24 cellular contexts compared by ENCODE assay signal in genomic region chr19:18027151-18027550, GRCh38. TPM values are rescaled to one million over a fixed set of nuclear protein-coding genes. Genes with fewer than 3 reads are reported as not detected.
DNase-seq lines count a peak whose midpoint lies in the region; ATAC-seq, FAIRE-seq and TF ChIP-seq lines count a peak whose summit lies in the region.
"Had no signal": no experiment of that assay in that cellular context is flagged by ENCODE, and none has a peak within 500 bp of the region (broad histone marks: within the 10 kb centered on the region; RNA-seq: fewer than 3 reads in every experiment).

No MANE protein-coding gene starts in this region.

- H3K36me3 Mint-ChIP-seq in T-helper 17 cell (ENCODE audit: low read depth) (no peaks in the 10 kb centered on the region), naive B cell (peaks cover 0 to 4% of the 10 kb centered on the region in 2 donors)

- H3K27ac Mint-ChIP-seq in T-helper 17 cell (peak overlapping the region; percentile 98), naive B cell (peak overlapping the region in 5 of 6 donors; percentile 79 to 100 (median 83))
- H3K27ac Mint-ChIP-seq: GM23338 had no signal

- TF ChIP-seq RAD21 in HepG2 (CRISPR knock-in tag; IDR thresholded peaks at IDR 0.05), result no peak

- H3K27ac ChIP-seq in HepG2 (ENCODE audit: extremely low read length, insufficient read depth, low read length), result no peak overlapping the region
- H3K27ac ChIP-seq in right lobe of liver, result no peak overlapping the region
- H3K27ac ChIP-seq in substantia nigra (ENCODE audit: low read depth, low read length, poor library complexity, severe bottlenecking), result peak overlapping the region; percentile 59
- H3K27ac ChIP-seq in body of pancreas, result no peak overlapping the region
- H3K27ac ChIP-seq: 22Rv1 had no signal

- 45% methylated on average over 4 of the region's 4 CpGs for WGBS in HepG2 (ENCODE audit: low lambda C conversion rate)
- WGBS in right lobe of liver (ENCODE audit: insufficient coverage, low coverage, low lambda C conversion rate, missing lambda C conversion rate), result 100% methylated on average over 2 of the region's 4 CpGs
- WGBS in body of pancreas, 2 donors, result 80 to 82% methylated on average over 4 of the region's 4 CpGs

- intact Hi-C loops in HepG2 (cut with micrococcal nuclease; ENCODE audit: unreplicated experiment) (no loop called here), right lobe of liver (cut with DNase I) (no loop called here), body of pancreas (cut with DNase I) (no loop called here)

- TF ChIP-seq POLR2A in HepG2 (IDR thresholded peaks at IDR 0.05; ENCODE audit: insufficient read depth in 1 of 2, low read depth in 2 of 2, low read length in 2 of 2) (no peak), right lobe of liver (IDR thresholded peaks at IDR 0.05) (no peak), body of pancreas (IDR thresholded peaks at IDR 0.05) (no peak)

- H4K20me1 ChIP-seq in HepG2 (ENCODE audit: insufficient read depth, low read length), result no peaks in the 10 kb centered on the region

- in situ Hi-C loops in HepG2 (cut with HindIII; ENCODE audit: extremely low pct_ligation_motif_present, low pct_unique_long_range_greater_than_20kb), result no loop called here

- H3K4me3 Mint-ChIP-seq in T-helper 17 cell (no peak overlapping the region), naive B cell (peak overlapping the region in 1 of 8 donors; percentile 41)
- H3K4me3 Mint-ChIP-seq: GM23338 had no signal

- TF ChIP-seq EP300 in HepG2 (IDR thresholded peaks at IDR 0.05; ENCODE audit: low read depth in 2 of 2, low read length in 2 of 2) (no peak), HepG2 (CRISPR knock-in tag; IDR thresholded peaks at IDR 0.05; ENCODE audit: borderline replicate concordance) (no peak)

- no peak overlapping the region for H3K4me3 ChIP-seq in HepG2 (replicated peaks in 1 of 3; ENCODE audit: insufficient read depth in 1 of 3, low read depth in 2 of 3, low read length in 3 of 3)
- H3K4me3 ChIP-seq in right lobe of liver, result no peak overlapping the region
- no peak overlapping the region for H3K4me3 ChIP-seq in body of pancreas
- H3K4me3 ChIP-seq: GM12878, GM23338 had no signal

- DNase-seq in HepG2 (ENCODE audit: low spot score) (no peak), right lobe of liver (no peak), T-helper 17 cell (no peak), naive B cell (no peak), substantia nigra (lab: John Stamatoyannopoulos, UW) (no peak), body of pancreas (no peak), mesenteric fat pad (ENCODE audit: low spot score) (no peak)
- DNase-seq: AML-193, Caco-2, DMS 273 treated with DMSO at 0.1 percent for 48 hours, DMS79 treated with DMSO at 0.1 percent for 48 hours, Kasumi-1, NCI-H1694, NCI-H2081 treated with DMSO at 0.1 percent for 48 hours, NCI-H446, NCI-H526 treated with DMSO at 0.1 percent for 48 hours, Right ventricle myocardium superior had no signal

- CTCF ChIA-PET in HepG2 (lab: Yijun Ruan, JAX; ENCODE audit: low intra/inter-chr PET ratio, low total read pairs), result no interaction called here

- H3K27me3 ChIP-seq in HepG2 (ENCODE audit: control insufficient read depth in 1 of 2, insufficient read depth in 2 of 2, low read length in 2 of 2) (peaks cover 0 to 3% of the 10 kb centered on the region in 2 experiments; a peak in 1 of 5 replicates), right lobe of liver (no peaks in the 10 kb centered on the region), body of pancreas (no peaks in the 10 kb centered on the region)

- FAIRE-seq in HepG2 (lab: Jason Lieb, UNC), result no peak
- FAIRE-seq: GM12878 had no signal

- TF ChIP-seq CTCF in HepG2 (CRISPR knock-in tag; IDR thresholded peaks at IDR 0.05), result no peak
- TF ChIP-seq CTCF in right lobe of liver (IDR thresholded peaks at IDR 0.05), result no peak
- no peak for TF ChIP-seq CTCF in body of pancreas (IDR thresholded peaks at IDR 0.05)

- H3K9me3 Mint-ChIP-seq in naive B cell, result peaks cover 0 to 4% (median 3%) of the 10 kb centered on the region in 7 donors
- H3K9me3 Mint-ChIP-seq: GM23338 had no signal

- no peaks in the 10 kb centered on the region for H3K27me3 Mint-ChIP-seq in T-helper 17 cell
- H3K27me3 Mint-ChIP-seq in naive B cell, result no peaks in the 10 kb centered on the region

- peaks cover 21% of the 10 kb centered on the region for H3K4me1 Mint-ChIP-seq in T-helper 17 cell
- peaks cover 40 to 57% (median 47%) of the 10 kb centered on the region in 3 donors for H3K4me1 Mint-ChIP-seq in naive B cell

- POLR2A ChIA-PET in HepG2 (lab: Yijun Ruan, JAX), result no interaction called here

- BruUV-seq in HepG2 (replicated peaks; lab: Mats Ljungman, UMichigan), result no TSS peak

- no peaks in the 10 kb centered on the region for H3K79me2 ChIP-seq in HepG2 (ENCODE audit: insufficient read depth, low read length)

- H3K4me1 ChIP-seq in HepG2 (ENCODE audit: insufficient read depth, low read length) (peaks cover 43% of the 10 kb centered on the region), right lobe of liver (peaks cover 0 to 44% (median 11%) of the 10 kb centered on the region in 4 donors), body of pancreas (peaks cover 19% of the 10 kb centered on the region)

- H3K36me3 ChIP-seq in HepG2 (replicated peaks in 1 of 2; ENCODE audit: control insufficient read depth in 1 of 2, insufficient read depth in 2 of 2, low read length in 2 of 2) (no peaks in the 10 kb centered on the region), right lobe of liver (no peaks in the 10 kb centered on the region), body of pancreas (replicated peaks in 1 of 2; ENCODE audit: insufficient read depth in 1 of 2, low read depth in 2 of 2) (no peaks in the 10 kb centered on the region)

- ATAC-seq in HepG2 (no peak), right lobe of liver (no peak), T-helper 17 cell (no peak), naive B cell (ENCODE audit: low read depth in 2 of 2) (no peak), body of pancreas (no peak), GM21381 (IDR thresholded peaks at IDR 0.05; ENCODE audit: unreplicated experiment) (no peak)
- ATAC-seq: GM12878, GM23338, HCT116 had no signal

- H3K9ac ChIP-seq in HepG2 (ENCODE audit: insufficient read depth, low read depth, low read length), result no peak overlapping the region

- H3K9me3 ChIP-seq in HepG2 (ENCODE audit: low read length), result no peaks in the 10 kb centered on the region
- no peaks in the 10 kb centered on the region for H3K9me3 ChIP-seq in right lobe of liver
- H3K9me3 ChIP-seq in T-helper 17 cell (ENCODE audit: control insufficient read depth, low read length, poor library complexity, severe bottlenecking), result no peaks in the 10 kb centered on the region
- no peaks in the 10 kb centered on the region for H3K9me3 ChIP-seq in body of pancreas
- H3K9me3 ChIP-seq: Caco-2 had no signal

- no peak overlapping the region for H3K4me2 ChIP-seq in HepG2 (ENCODE audit: low read depth, low read length)
- H3K4me2 ChIP-seq: GM23338 had no signal

- no peak overlapping the region for H2AFZ ChIP-seq in HepG2 (ENCODE audit: low read length)
- H2AFZ ChIP-seq: GM23338 had no signal

RNA-seq across cellular contexts. Expression of gene ARRDC2, which starts 19.2 kb away (rescaled TPM):
- 1.7 and 2.1 TPM in 2 replicates for total RNA-seq in HepG2 (2016; rRNA removed; fragmentation: Illumina TruSeq; extraction: Trizol)
- 0.51 and 0.71 TPM in 2 replicates for total RNA-seq in HepG2 (2016; cell fraction: cytosol; rRNA removed; fragmentation: Illumina TruSeq; extraction: Trizol; ENCODE audit: low read depth)
- total RNA-seq in HepG2 (2016; cell fraction: insoluble cytoplasmic fraction; rRNA removed; fragmentation: Illumina TruSeq; extraction: Trizol), result 1.5 and 2.6 TPM in 2 replicates
- total RNA-seq in HepG2 (2016; cell fraction: membrane; rRNA removed; fragmentation: Illumina TruSeq; extraction: Trizol), result 1.7 TPM in 2 replicates
- 1.2 and 1.4 TPM in 2 replicates for total RNA-seq in HepG2 (2016; cell fraction: nucleus; rRNA removed; fragmentation: Illumina TruSeq; extraction: Trizol)
- 3.4 and 4.3 TPM in 2 replicates for polyA plus RNA-seq in HepG2 (2011; rRNA removed)
- polyA plus RNA-seq in HepG2 (2011; cell fraction: cytosol; rRNA removed), result 3.1 and 3.7 TPM in 2 replicates
- polyA plus RNA-seq in HepG2 (2011; cell fraction: nucleus; rRNA removed), result 10.9 and 11.3 TPM in 2 replicates
- 2.3 and 4.0 TPM in 2 replicates for polyA plus RNA-seq in HepG2 (2012)
- polyA plus RNA-seq in HepG2 (2016; cell fraction: cytosol; fragmentation: Illumina TruSeq; extraction: Trizol; ENCODE audit: low read depth), result 0.66 and 0.83 TPM in 2 replicates
- polyA plus RNA-seq in HepG2 (2016; cell fraction: insoluble cytoplasmic fraction; fragmentation: Illumina TruSeq; extraction: Trizol; ENCODE audit: low read depth), result 2.1 and 2.3 TPM in 2 replicates
- polyA plus RNA-seq in HepG2 (2016; cell fraction: membrane; fragmentation: Illumina TruSeq; extraction: Trizol; ENCODE audit: low read depth), result 1.2 and 1.6 TPM in 2 replicates
- polyA plus RNA-seq in HepG2 (2016; cell fraction: nucleus; fragmentation: Illumina TruSeq; extraction: Trizol; ENCODE audit: insufficient read depth, low read depth), result 3.6 and 6.3 TPM in 2 replicates
- polyA minus RNA-seq in HepG2 (2011; rRNA and poly(A)+ RNA removed; ENCODE audit: low replicate concordance), result 4.7 and 13.8 TPM in 2 replicates
- polyA minus RNA-seq in HepG2 (2011; cell fraction: cytosol; rRNA and poly(A)+ RNA removed), result 1.2 and 2.5 TPM in 2 replicates
- 1.4 and 2.7 TPM in 2 replicates for polyA minus RNA-seq in HepG2 (2011; cell fraction: nucleus; rRNA and poly(A)+ RNA removed)
- total RNA-seq in right lobe of liver, result 10 to 100 TPM in 4 of 6 experiments, 1 to 10 TPM in 2; 3.6 to 28.5 (median 10.8) TPM
- total RNA-seq in T-helper 17 cell, result 100 to 1,000 TPM; 165 to 166 TPM
- 100 to 1,000 TPM in 1 of 6 donors, 10 to 100 TPM in 5; 47.7 to 110 (median 50.8) TPM for polyA plus RNA-seq in naive B cell (ENCODE audit: low read depth in 6 of 6)
- 10 to 100 TPM; 23.1 to 30.1 TPM for total RNA-seq in body of pancreas
- 26.0 TPM for total RNA-seq in mesenteric fat pad

RNA-seq across cellular contexts. Expression of gene IL12RB1, which starts 59.6 kb away (rescaled TPM):
- total RNA-seq in HepG2 (2016; rRNA removed; fragmentation: Illumina TruSeq; extraction: Trizol) (0.04 TPM in 1 of 2 replicates, not detected in the other), right lobe of liver (1 to 10 TPM in 1 of 6 experiments, under 1 TPM in 5; 0.25 to 2.0 (median 0.70) TPM), T-helper 17 cell (10 to 100 TPM; 56.7 to 71.1 TPM), body of pancreas (1 to 10 TPM in 1 of 2 donors, not detected in 1; 1.0 TPM), mesenteric fat pad (2.3 TPM)
- not detected in 2 replicates for total RNA-seq in HepG2 (2016; cell fraction: cytosol; rRNA removed; fragmentation: Illumina TruSeq; extraction: Trizol; ENCODE audit: low read depth)
- total RNA-seq in HepG2 (2016; cell fraction: insoluble cytoplasmic fraction; rRNA removed; fragmentation: Illumina TruSeq; extraction: Trizol), result 0.09 TPM in 1 of 2 replicates, not detected in the other
- total RNA-seq in HepG2 (2016; cell fraction: membrane; rRNA removed; fragmentation: Illumina TruSeq; extraction: Trizol), result 0.12 TPM in 1 of 2 replicates, not detected in the other
- not detected in 2 replicates for total RNA-seq in HepG2 (2016; cell fraction: nucleus; rRNA removed; fragmentation: Illumina TruSeq; extraction: Trizol)
- polyA plus RNA-seq in HepG2 (2011; rRNA removed) (0.03 and 0.13 TPM in 2 replicates), naive B cell (ENCODE audit: low read depth in 6 of 6) (10 to 100 TPM in 1 of 6 donors, 1 to 10 TPM in 5; 5.8 to 15.8 (median 8.1) TPM)
- 0.10 and 0.19 TPM in 2 replicates for polyA plus RNA-seq in HepG2 (2011; cell fraction: cytosol; rRNA removed)
- polyA plus RNA-seq in HepG2 (2011; cell fraction: nucleus; rRNA removed), result 0.27 and 0.35 TPM in 2 replicates
- 0.12 TPM in 1 of 2 replicates, not detected in the other for polyA plus RNA-seq in HepG2 (2012)
- polyA plus RNA-seq in HepG2 (2016; cell fraction: cytosol; fragmentation: Illumina TruSeq; extraction: Trizol; ENCODE audit: low read depth), result not detected in 2 replicates
- not detected in 2 replicates for polyA plus RNA-seq in HepG2 (2016; cell fraction: insoluble cytoplasmic fraction; fragmentation: Illumina TruSeq; extraction: Trizol; ENCODE audit: low read depth)
- polyA plus RNA-seq in HepG2 (2016; cell fraction: membrane; fragmentation: Illumina TruSeq; extraction: Trizol; ENCODE audit: low read depth), result 0.09 TPM in 1 of 2 replicates, not detected in the other
- 0.20 TPM in 1 of 2 replicates, not detected in the other for polyA plus RNA-seq in HepG2 (2016; cell fraction: nucleus; fragmentation: Illumina TruSeq; extraction: Trizol; ENCODE audit: insufficient read depth, low read depth)
- polyA minus RNA-seq in HepG2 (2011; rRNA and poly(A)+ RNA removed; ENCODE audit: low replicate concordance), result 0.12 and 0.36 TPM in 2 replicates
- not detected in 2 replicates for polyA minus RNA-seq in HepG2 (2011; cell fraction: cytosol; rRNA and poly(A)+ RNA removed)
- not detected in 2 replicates for polyA minus RNA-seq in HepG2 (2011; cell fraction: nucleus; rRNA and poly(A)+ RNA removed)
- total RNA-seq: Caco-2, GM23338, MCF 10A, SK-MEL-5 had no signal
- polyA plus RNA-seq: GM23338 had no signal

Comparison
In these comparisons a context has a peak if more than half of its experiments do, and no peak if none do; other contexts are left out.
1. RNA of gene IL12RB1, which starts 59.6 kb away (total RNA-seq): 56.7 to 71.1 TPM in T-helper 17 cell; 2.3 TPM in mesenteric fat pad (single experiment), 1.0 TPM in body of pancreas, 0.25 to 2.0 TPM in right lobe of liver and 0.04 to 0.12 TPM in HepG2; every median in the first group is over 10 times any median in the second.